34 cellular contexts compared by ENCODE assay signal in the genomic region with DNA sequence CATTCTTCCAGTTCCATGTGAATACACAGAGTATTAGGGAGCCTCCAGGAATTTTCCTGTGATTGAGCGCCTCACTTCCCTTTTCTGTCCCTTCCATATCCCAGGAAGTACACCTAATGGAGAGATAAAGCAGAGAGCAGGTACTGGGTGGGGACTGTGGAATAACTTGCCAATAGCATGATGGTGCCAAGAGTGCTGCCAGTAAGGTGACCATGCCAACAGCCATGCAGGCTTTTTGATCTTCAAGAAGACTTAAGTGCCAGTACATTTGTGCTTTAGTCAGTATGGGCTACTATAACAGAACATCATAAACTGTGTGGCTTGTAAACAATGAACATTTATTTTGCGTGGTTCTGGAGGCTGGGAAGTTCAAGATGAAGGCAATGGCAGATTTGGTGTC.
DNase-seq lines count a peak whose midpoint lies in the region; ATAC-seq and TF ChIP-seq lines count a peak whose summit lies in the region.
"Had no signal": no experiment of that assay in that cellular context is flagged by ENCODE, and none has a peak within 500 bp of the region (broad histone marks: within the 10 kb centered on the region; RNA-seq: fewer than 3 reads in every experiment).

No MANE protein-coding gene starts in this region.

- no peaks in the 10 kb centered on the region for H4K20me1 ChIP-seq in smooth muscle cell (ENCODE audit: low read depth)
- H4K20me1 ChIP-seq: BLaER1; BLaER1 treated with 17β-estradiol and CSF1 and Interleukin-3, amounts not matched to agents 10 nM and 100 nM had no signal

- TF ChIP-seq EP300 in upper lobe of left lung (IDR thresholded peaks at IDR 0.05), result no peak

- ATAC-seq in naive thymus-derived CD8-positive, alpha-beta T cell, result no peak
- no peak for ATAC-seq in upper lobe of left lung (ENCODE audit: low FRiP score in 2 of 2)
- ATAC-seq in stimulated activated naive B cell treated with anti-CD40 and anti-IgM and Interleukin-4, amounts not matched to agents 10 μg/mL and 1 μg/mL and 100 μg/mL, for 72 hours (replicated peaks), result no peak
- ATAC-seq: A549; CD8-positive, alpha-beta T cell had no signal

- no peak overlapping the region for H3K9ac ChIP-seq in smooth muscle cell (ENCODE audit: low read depth)
- H3K9ac ChIP-seq: BLaER1; BLaER1 treated with 17β-estradiol and CSF1 and Interleukin-3, amounts not matched to agents 10 nM and 100 nM had no signal

- H3K4me1 Mint-ChIP-seq in naive thymus-derived CD8-positive, alpha-beta T cell, result no peaks in the 10 kb centered on the region
- peaks cover 4 to 7% of the 10 kb centered on the region in 2 donors for H3K4me1 Mint-ChIP-seq in stimulated activated naive B cell treated with anti-CD40 and anti-IgM and Interleukin-4, amounts not matched to agents 10 μg/mL and 1 μg/mL and 100 μg/mL, for 72 hours
- H3K4me1 Mint-ChIP-seq: B cell; CD14-positive monocyte; CD4-positive, alpha-beta memory T cell; CD4-positive, CD25-positive, alpha-beta regulatory T cell; CD8-positive, alpha-beta memory T cell had no signal

- POLR2A ChIA-PET in naive thymus-derived CD8-positive, alpha-beta T cell (lab: Charles Lee), result no interaction called here

- H2AFZ ChIP-seq in smooth muscle cell (ENCODE audit: low read depth), result no peak overlapping the region

- H3K4me1 ChIP-seq in smooth muscle cell (ENCODE audit: low read depth), result peaks cover 10% of the 10 kb centered on the region
- peaks cover 6 to 81% (median 28%) of the 10 kb centered on the region in 4 donors for H3K4me1 ChIP-seq in tibial artery
- H3K4me1 ChIP-seq in upper lobe of left lung, result no peaks in the 10 kb centered on the region
- H3K4me1 ChIP-seq: A549, BE2C had no signal

- 97% methylated on average over 2 of the region's 2 CpGs for WGBS in smooth muscle cell (ENCODE audit: low lambda C conversion rate)
- WGBS in upper lobe of left lung, 2 donors, result 83 to 90% methylated on average over 2 of the region's 2 CpGs

- no peak for TF ChIP-seq POLR2A in upper lobe of left lung (IDR thresholded peaks at IDR 0.05)

- H3K27me3 Mint-ChIP-seq in naive thymus-derived CD8-positive, alpha-beta T cell, result no peaks in the 10 kb centered on the region
- H3K27me3 Mint-ChIP-seq in stimulated activated naive B cell treated with anti-CD40 and anti-IgM and Interleukin-4, amounts not matched to agents 10 μg/mL and 1 μg/mL and 100 μg/mL, for 72 hours, result no peaks in the 10 kb centered on the region
- H3K27me3 Mint-ChIP-seq: B cell; CD4-positive, alpha-beta memory T cell; CD4-positive, alpha-beta T cell; CD4-positive, CD25-positive, alpha-beta regulatory T cell had no signal

- H3K27ac ChIP-seq in smooth muscle cell (ENCODE audit: low read depth) (peak overlapping the region; percentile 74), tibial artery (peak overlapping the region; percentile 8 to 64), upper lobe of left lung (no peak overlapping the region)
- H3K27ac ChIP-seq: 22Rv1; A549; BLaER1; BLaER1 treated with 17β-estradiol and CSF1 and Interleukin-3, amounts not matched to agents 10 nM and 100 nM; C4-2B had no signal

- peak; percentile 66 for DNase-seq in G401 (ENCODE audit: low spot score)
- peak; percentile 53 for DNase-seq in cerebellar cortex (ENCODE audit: low spot score)
- no peak for DNase-seq in smooth muscle cell (lab: John Stamatoyannopoulos, UW; ENCODE audit: unreplicated experiment)
- no peak for DNase-seq in tibial artery
- DNase-seq in naive thymus-derived CD8-positive, alpha-beta T cell, result no peak
- no peak for DNase-seq in HPDE6-E6E7 (ENCODE audit: extremely low spot score)
- DNase-seq in upper lobe of left lung, result no peak
- DNase-seq in stimulated activated naive B cell treated with anti-CD40 and anti-IgM and Interleukin-4, amounts not matched to agents 10 μg/mL and 1 μg/mL and 100 μg/mL, for 72 hours, result no peak
- DNase-seq: 8988T; ACHN; AML-193; BE2C; Caco-2; Calu3; CD4-positive, alpha-beta memory T cell; CD4-positive, alpha-beta T cell; CD4-positive, CD25-positive, alpha-beta regulatory T cell; CD8-positive, alpha-beta memory T cell; CD8-positive, alpha-beta T cell; COR-L47; DMS 273 treated with DMSO at 0.1 percent for 48 hours; DMS153; DMS53; DMS79; DMS79 treated with DMSO at 0.1 percent for 48 hours; DND-41; EL had no signal

- H3K4me3 ChIP-seq in smooth muscle cell (no peak overlapping the region), tibial artery (no peak overlapping the region), upper lobe of left lung (no peak overlapping the region)
- H3K4me3 ChIP-seq: A549; BLaER1; BLaER1 treated with 17β-estradiol and CSF1 and Interleukin-3, amounts not matched to agents 10 nM and 100 nM had no signal

- H3K9me3 Mint-ChIP-seq in naive thymus-derived CD8-positive, alpha-beta T cell, result peaks cover 0 to 7% (median 0%) of the 10 kb centered on the region in 9 donors
- peaks cover 0 to 3% of the 10 kb centered on the region in 2 donors for H3K9me3 Mint-ChIP-seq in stimulated activated naive B cell treated with anti-CD40 and anti-IgM and Interleukin-4, amounts not matched to agents 10 μg/mL and 1 μg/mL and 100 μg/mL, for 72 hours

- no peaks in the 10 kb centered on the region for H3K36me3 Mint-ChIP-seq in naive thymus-derived CD8-positive, alpha-beta T cell
- H3K36me3 Mint-ChIP-seq in stimulated activated naive B cell treated with anti-CD40 and anti-IgM and Interleukin-4, amounts not matched to agents 10 μg/mL and 1 μg/mL and 100 μg/mL, for 72 hours, result no peaks in the 10 kb centered on the region
- H3K36me3 Mint-ChIP-seq: CD14-positive monocyte; CD4-positive, alpha-beta memory T cell; CD4-positive, CD25-positive, alpha-beta regulatory T cell; CD8-positive, alpha-beta memory T cell; CD8-positive, alpha-beta T cell had no signal

- H3K27ac Mint-ChIP-seq in naive thymus-derived CD8-positive, alpha-beta T cell, result no peak overlapping the region
- no peak overlapping the region for H3K27ac Mint-ChIP-seq in stimulated activated naive B cell treated with anti-CD40 and anti-IgM and Interleukin-4, amounts not matched to agents 10 μg/mL and 1 μg/mL and 100 μg/mL, for 72 hours
- H3K27ac Mint-ChIP-seq: B cell; CD14-positive monocyte; CD4-positive, alpha-beta memory T cell; CD4-positive, alpha-beta T cell; CD4-positive, CD25-positive, alpha-beta regulatory T cell; CD8-positive, alpha-beta memory T cell; CD8-positive, alpha-beta T cell had no signal

- H3K4me3 Mint-ChIP-seq in naive thymus-derived CD8-positive, alpha-beta T cell, result no peak overlapping the region
- H3K4me3 Mint-ChIP-seq in stimulated activated naive B cell treated with anti-CD40 and anti-IgM and Interleukin-4, amounts not matched to agents 10 μg/mL and 1 μg/mL and 100 μg/mL, for 72 hours, result no peak overlapping the region
- H3K4me3 Mint-ChIP-seq: B cell; CD14-positive monocyte; CD4-positive, alpha-beta memory T cell; CD4-positive, alpha-beta T cell; CD4-positive, CD25-positive, alpha-beta regulatory T cell; CD8-positive, alpha-beta memory T cell; CD8-positive, alpha-beta T cell had no signal

- H3K36me3 ChIP-seq in smooth muscle cell (ENCODE audit: low read depth) (no peaks in the 10 kb centered on the region), tibial artery (no peaks in the 10 kb centered on the region), upper lobe of left lung (no peaks in the 10 kb centered on the region)
- H3K36me3 ChIP-seq: BE2C; BLaER1; BLaER1 treated with 17β-estradiol and CSF1 and Interleukin-3, amounts not matched to agents 10 nM and 100 nM had no signal

- no peak overlapping the region for H3K4me2 ChIP-seq in smooth muscle cell
- H3K4me2 ChIP-seq: A549; BLaER1; BLaER1 treated with 17β-estradiol and CSF1 and Interleukin-3, amounts not matched to agents 10 nM and 100 nM had no signal

- TF ChIP-seq CTCF in smooth muscle cell (IDR thresholded peaks at IDR 0.05; ENCODE audit: borderline replicate concordance, insufficient read depth, poor library complexity, severe bottlenecking) (no peak), tibial artery (IDR thresholded peaks at IDR 0.05) (no peak), upper lobe of left lung (IDR thresholded peaks at IDR 0.05) (no peak)

- H3K9me3 ChIP-seq in smooth muscle cell (replicated peaks; ENCODE audit: low read depth) (no peaks in the 10 kb centered on the region), tibial artery (no peaks in the 10 kb centered on the region), upper lobe of left lung (no peaks in the 10 kb centered on the region)
- H3K9me3 ChIP-seq: A549; BE2C; BLaER1; BLaER1 treated with 17β-estradiol and CSF1 and Interleukin-3, amounts not matched to agents 10 nM and 100 nM; Caco-2 had no signal

- in situ Hi-C loops in G401 (cut with HindIII; ENCODE audit: low sequenced_read_pairs), result no loop called here

- H3F3A ChIP-seq in smooth muscle cell (ENCODE audit: low read depth), result peaks cover 7% of the 10 kb centered on the region

- H3K79me2 ChIP-seq in smooth muscle cell (ENCODE audit: low read depth), result no peaks in the 10 kb centered on the region

- intact Hi-C loops in tibial artery (cut with DNase I; ENCODE audit: low total_unique reads), result no loop called here

- H3K27me3 ChIP-seq in smooth muscle cell (ENCODE audit: low read depth), result no peaks in the 10 kb centered on the region
- no peaks in the 10 kb centered on the region for H3K27me3 ChIP-seq in tibial artery
- H3K27me3 ChIP-seq in upper lobe of left lung, result no peaks in the 10 kb centered on the region
- H3K27me3 ChIP-seq: BE2C; BLaER1; BLaER1 treated with 17β-estradiol and CSF1 and Interleukin-3, amounts not matched to agents 10 nM and 100 nM had no signal

Comparison
In these comparisons a context has a peak if more than half of its experiments do, and no peak if none do; other contexts are left out.
1. DNase-seq: peak in G401 (single experiment) and cerebellar cortex (single experiment); none in smooth muscle cell (single experiment), tibial artery (0 of 2), naive thymus-derived CD8-positive, alpha-beta T cell (0 of 10), HPDE6-E6E7 (single experiment), upper lobe of left lung (0 of 2) and stimulated activated naive B cell treated with anti-CD40 and anti-IgM and Interleukin-4, amounts not matched to agents 10 μg/mL and 1 μg/mL and 100 μg/mL, for 72 hours (single experiment).
2. H3K27ac ChIP-seq: peak in smooth muscle cell (single experiment) and tibial artery (2 of 2); none in upper lobe of left lung (0 of 4).